1 cellular context compared by ENCODE assay signal in the genomic region with DNA sequence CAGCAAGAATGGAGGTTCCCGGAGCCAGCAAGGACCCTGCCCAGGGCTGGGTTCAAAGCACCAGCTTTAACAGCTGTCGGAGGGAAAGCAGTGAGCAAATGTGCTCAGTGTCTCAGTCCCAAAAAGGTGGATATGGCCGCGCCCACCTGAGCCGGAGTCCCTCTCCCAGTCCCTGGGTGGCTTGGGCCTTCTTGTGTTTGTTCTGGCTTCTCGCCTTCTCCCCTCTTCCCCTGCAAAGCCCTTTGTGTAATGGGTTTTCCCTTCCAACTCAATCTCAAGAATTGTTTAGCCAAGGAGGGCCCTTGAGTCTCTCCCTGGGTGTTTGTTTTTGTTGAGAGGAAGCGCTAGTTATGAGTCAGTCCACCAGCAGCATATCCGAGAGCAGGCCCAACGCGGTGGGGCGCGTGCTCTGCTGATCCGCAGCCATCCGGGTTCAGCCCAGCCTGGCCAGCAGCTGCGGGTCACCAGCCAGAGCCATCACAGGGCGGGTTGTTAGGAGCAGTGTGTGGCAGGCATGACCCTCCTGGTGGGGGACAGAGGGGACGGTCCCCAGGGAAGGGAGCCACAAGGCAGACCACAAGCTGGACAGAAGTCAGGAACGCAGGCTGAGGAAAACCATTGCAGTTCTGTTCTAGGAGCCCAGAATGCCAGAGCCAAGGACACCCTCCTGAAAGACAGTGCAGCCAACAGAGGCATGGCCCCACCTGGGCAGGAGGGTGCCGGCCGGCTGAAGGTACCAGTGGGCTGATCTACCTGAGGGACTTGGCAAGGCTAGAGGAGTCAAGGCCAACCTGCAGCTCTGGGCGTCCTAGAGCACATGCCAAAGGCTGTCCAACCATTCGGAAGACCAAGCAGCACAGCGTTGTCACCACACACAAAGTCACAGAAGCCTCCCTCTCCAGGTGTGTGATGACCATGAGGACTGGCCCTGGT.
TF ChIP-seq lines count a peak whose summit lies in the region.

No MANE protein-coding gene starts in this region.

TF ChIP-seq in WTC11, 78 proteins besides CTCF, POLR2A, EP300 and RAD21 (continued from another document):
- TF ChIP-seq, protein P1, sequence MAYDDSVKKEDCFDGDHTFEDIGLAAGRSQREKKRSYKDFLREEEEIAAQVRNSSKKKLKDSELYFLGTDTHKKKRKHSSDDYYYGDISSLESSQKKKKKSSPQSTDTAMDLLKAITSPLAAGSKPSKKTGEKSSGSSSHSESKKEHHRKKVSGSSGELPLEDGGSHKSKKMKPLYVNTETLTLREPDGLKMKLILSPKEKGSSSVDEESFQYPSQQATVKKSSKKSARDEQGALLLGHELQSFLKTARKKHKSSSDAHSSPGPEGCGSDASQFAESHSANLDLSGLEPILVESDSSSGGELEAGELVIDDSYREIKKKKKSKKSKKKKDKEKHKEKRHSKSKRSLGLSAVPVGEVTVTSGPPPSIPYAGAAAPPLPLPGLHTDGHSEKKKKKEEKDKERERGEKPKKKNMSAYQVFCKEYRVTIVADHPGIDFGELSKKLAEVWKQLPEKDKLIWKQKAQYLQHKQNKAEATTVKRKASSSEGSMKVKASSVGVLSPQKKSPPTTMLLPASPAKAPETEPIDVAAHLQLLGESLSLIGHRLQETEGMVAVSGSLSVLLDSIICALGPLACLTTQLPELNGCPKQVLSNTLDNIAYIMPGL (CRISPR knock-in tag; IDR thresholded peaks at IDR 0.05), result no peak
- TF ChIP-seq IRF1 (CRISPR knock-in tag; IDR thresholded peaks at IDR 0.05), result no peak
- TF ChIP-seq GTF2I (CRISPR knock-in tag; conservative IDR thresholded peaks at IDR 0.05), result no peak
- TF ChIP-seq JUN (CRISPR knock-in tag; IDR thresholded peaks at IDR 0.05), result no peak
- no peak for TF ChIP-seq ELF4 (CRISPR knock-in tag; IDR thresholded peaks at IDR 0.05; ENCODE audit: low read depth)
- no peak for TF ChIP-seq E2F4 (CRISPR knock-in tag; IDR thresholded peaks at IDR 0.05; ENCODE audit: borderline replicate concordance, low read depth)
- no peak for TF ChIP-seq ZNF317 (CRISPR knock-in tag; IDR thresholded peaks at IDR 0.05; ENCODE audit: borderline replicate concordance, low read depth)
